Comparison of ENCODE assay signal across 1 cellular context in genomic region chr6:127160484-127160883, GRCh38.
TF ChIP-seq lines count a peak whose summit lies in the region.

No MANE protein-coding gene starts in this region.

TF ChIP-seq in K562, 482 proteins besides CTCF, POLR2A, EP300 and RAD21 (continued from another document):
- TF ChIP-seq, protein P1, sequence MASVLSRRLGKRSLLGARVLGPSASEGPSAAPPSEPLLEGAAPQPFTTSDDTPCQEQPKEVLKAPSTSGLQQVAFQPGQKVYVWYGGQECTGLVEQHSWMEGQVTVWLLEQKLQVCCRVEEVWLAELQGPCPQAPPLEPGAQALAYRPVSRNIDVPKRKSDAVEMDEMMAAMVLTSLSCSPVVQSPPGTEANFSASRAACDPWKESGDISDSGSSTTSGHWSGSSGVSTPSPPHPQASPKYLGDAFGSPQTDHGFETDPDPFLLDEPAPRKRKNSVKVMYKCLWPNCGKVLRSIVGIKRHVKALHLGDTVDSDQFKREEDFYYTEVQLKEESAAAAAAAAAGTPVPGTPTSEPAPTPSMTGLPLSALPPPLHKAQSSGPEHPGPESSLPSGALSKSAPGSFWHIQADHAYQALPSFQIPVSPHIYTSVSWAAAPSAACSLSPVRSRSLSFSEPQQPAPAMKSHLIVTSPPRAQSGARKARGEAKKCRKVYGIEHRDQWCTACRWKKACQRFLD (CRISPR knock-in tag; IDR thresholded peaks at IDR 0.05) = no peak
- TF ChIP-seq POLR3A (IDR thresholded peaks at IDR 0.05; ENCODE audit: borderline replicate concordance, extremely low read depth, insufficient read depth, insufficient read length) (no peak), ILK (tag; IDR thresholded peaks at IDR 0.05; ENCODE audit: borderline replicate concordance, low read depth) (no peak), ZNF780A (CRISPR knock-in tag; IDR thresholded peaks at IDR 0.05) (no peak), CAMTA2 (CRISPR knock-in tag; conservative IDR thresholded peaks at IDR 0.05) (no peak), PKNOX1 (IDR thresholded peaks at IDR 0.05) (peak; percentile 21; the same call in 1 of the 2 replicates)
- TF ChIP-seq, protein P2, sequence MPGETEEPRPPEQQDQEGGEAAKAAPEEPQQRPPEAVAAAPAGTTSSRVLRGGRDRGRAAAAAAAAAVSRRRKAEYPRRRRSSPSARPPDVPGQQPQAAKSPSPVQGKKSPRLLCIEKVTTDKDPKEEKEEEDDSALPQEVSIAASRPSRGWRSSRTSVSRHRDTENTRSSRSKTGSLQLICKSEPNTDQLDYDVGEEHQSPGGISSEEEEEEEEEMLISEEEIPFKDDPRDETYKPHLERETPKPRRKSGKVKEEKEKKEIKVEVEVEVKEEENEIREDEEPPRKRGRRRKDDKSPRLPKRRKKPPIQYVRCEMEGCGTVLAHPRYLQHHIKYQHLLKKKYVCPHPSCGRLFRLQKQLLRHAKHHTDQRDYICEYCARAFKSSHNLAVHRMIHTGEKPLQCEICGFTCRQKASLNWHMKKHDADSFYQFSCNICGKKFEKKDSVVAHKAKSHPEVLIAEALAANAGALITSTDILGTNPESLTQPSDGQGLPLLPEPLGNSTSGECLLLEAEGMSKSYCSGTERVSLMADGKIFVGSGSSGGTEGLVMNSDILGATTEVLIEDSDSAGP (CRISPR knock-in tag; IDR thresholded peaks at IDR 0.05) = no peak
